ENCODE assay signal across 15 cellular contexts in the genomic region with DNA sequence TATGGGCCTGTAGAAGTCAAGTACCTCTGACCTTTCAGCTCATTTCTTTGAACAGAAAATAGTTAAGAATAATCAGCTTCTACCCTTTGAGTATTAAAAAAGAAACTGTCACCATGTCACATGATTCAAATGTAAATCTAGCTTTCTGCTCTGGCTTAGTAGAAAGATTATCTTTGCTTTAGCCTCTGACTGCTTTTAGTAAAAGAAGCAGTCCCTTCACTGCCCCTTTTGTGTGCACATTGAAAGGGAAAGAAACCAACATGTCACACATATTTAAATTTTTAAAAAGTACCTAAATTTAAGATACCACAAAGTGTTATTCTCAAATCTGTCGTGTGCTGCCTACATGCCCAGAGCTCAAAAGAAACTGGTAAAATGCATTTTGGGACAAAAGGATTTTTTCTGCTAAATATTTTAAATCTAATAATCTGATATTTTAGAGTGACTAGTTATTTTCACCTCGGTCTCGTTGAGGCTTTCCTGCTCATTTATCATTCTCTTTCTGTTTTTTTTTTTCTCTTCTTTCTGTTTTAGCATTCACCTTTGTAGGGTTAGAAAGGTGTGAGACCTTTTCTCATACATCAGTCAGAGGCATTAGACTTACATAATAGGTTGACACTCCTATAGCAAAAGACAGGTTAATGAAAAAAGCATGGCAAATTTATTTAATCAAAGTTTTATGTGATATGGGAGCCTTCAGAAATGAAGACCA. TPM values are rescaled to one million over a fixed set of nuclear protein-coding genes. Genes with fewer than 3 reads are reported as not detected.
DNase-seq lines count a peak whose midpoint lies in the region; ATAC-seq and TF ChIP-seq lines count a peak whose summit lies in the region.
"Had no signal": no experiment of that assay in that cellular context is flagged by ENCODE, and none has a peak within 500 bp of the region (broad histone marks: within the 10 kb centered on the region; RNA-seq: fewer than 3 reads in every experiment).

No MANE protein-coding gene starts in this region.

- peak overlapping the region; percentile 79 for H3K27ac Mint-ChIP-seq in activated T-cell treated with anti-CD3 and anti-CD28 coated beads, Interleukin-2, amount 50 U/mL, for 24 hours
- peak overlapping the region in 1 of 2 donors; percentile 33 for H3K27ac Mint-ChIP-seq in stimulated activated naive CD8-positive, alpha-beta T cell treated with anti-CD3 and anti-CD28 coated beads, Interleukin-15, amount 100 ng/mL, for 72 hours

- H2AFZ ChIP-seq in hepatocyte, result no peak overlapping the region

- no peak overlapping the region for H3K4me3 ChIP-seq in hepatocyte
- H3K4me3 ChIP-seq: A549, heart right ventricle, K562, lung had no signal

- peak overlapping the region; percentile 10 for H3K4me3 Mint-ChIP-seq in activated T-cell treated with anti-CD3 and anti-CD28 coated beads, Interleukin-2, amount 50 U/mL, for 24 hours
- H3K4me3 Mint-ChIP-seq in stimulated activated naive CD8-positive, alpha-beta T cell treated with anti-CD3 and anti-CD28 coated beads, Interleukin-15, amount 100 ng/mL, for 72 hours, result peak overlapping the region; percentile 53 to 62

- no peak overlapping the region for H3K4me2 ChIP-seq in hepatocyte
- H3K4me2 ChIP-seq: A549 had no signal

- no peak for DNase-seq in activated T-cell treated with anti-CD3 and anti-CD28 coated beads, Interleukin-2, amount 50 U/mL, for 24 hours
- DNase-seq in activated T-cell treated with anti-CD3 and anti-CD28 coated beads for 4 hours (no peak), NCI-H146 (lab: John Stamatoyannopoulos, UW) (no peak), hepatocyte (ENCODE audit: low spot score) (no peak), NCI-H446 treated with DMSO at 0.1 percent for 48 hours (lab: John Stamatoyannopoulos, UW) (no peak)
- DNase-seq in stimulated activated naive CD8-positive, alpha-beta T cell treated with anti-CD3 and anti-CD28 coated beads, Interleukin-15, amount 100 ng/mL, for 72 hours, result no peak
- DNase-seq: DMS53; heart right ventricle; NCI-H2107; stimulated activated CD4-positive, alpha-beta T cell treated with anti-CD3 and anti-CD28 coated beads, Interleukin-15, amount 100 ng/mL, for 24 hours had no signal

- ATAC-seq in GM21526 (IDR thresholded peaks at IDR 0.05; ENCODE audit: low FRiP score, unreplicated experiment) (peak; percentile 51), HG03432 (IDR thresholded peaks at IDR 0.05; ENCODE audit: unreplicated experiment) (peak; percentile 82)
- peak; percentile 76 for ATAC-seq in stimulated activated naive CD8-positive, alpha-beta T cell treated with anti-CD3 and anti-CD28 coated beads, Interleukin-15, amount 100 ng/mL, for 72 hours
- ATAC-seq: A549, K562 had no signal

- WGBS in hepatocyte (ENCODE audit: low lambda C conversion rate, missing lambda C conversion rate), result 89% methylated on average over 3 of the region's 3 CpGs

- no peaks in the 10 kb centered on the region for H3K36me3 ChIP-seq in hepatocyte (replicated peaks; ENCODE audit: insufficient read depth, low read depth)
- H3K36me3 ChIP-seq: heart right ventricle had no signal

- H3K27me3 Mint-ChIP-seq in activated T-cell treated with anti-CD3 and anti-CD28 coated beads, Interleukin-2, amount 50 U/mL, for 24 hours, result no peaks in the 10 kb centered on the region
- H3K27me3 Mint-ChIP-seq in stimulated activated naive CD8-positive, alpha-beta T cell treated with anti-CD3 and anti-CD28 coated beads, Interleukin-15, amount 100 ng/mL, for 72 hours, result no peaks in the 10 kb centered on the region

- no peaks in the 10 kb centered on the region for H4K20me1 ChIP-seq in hepatocyte (ENCODE audit: insufficient read depth, poor library complexity, severe bottlenecking)

- H3K27me3 ChIP-seq in hepatocyte, result no peaks in the 10 kb centered on the region
- H3K27me3 ChIP-seq: heart right ventricle had no signal

- no peaks in the 10 kb centered on the region for H3K9me2 ChIP-seq in hepatocyte (replicated peaks; ENCODE audit: insufficient read depth)

- no peaks in the 10 kb centered on the region for H3K9me3 ChIP-seq in hepatocyte (ENCODE audit: low read depth)
- H3K9me3 ChIP-seq: A549 had no signal

- peaks cover 2% of the 10 kb centered on the region for H3K9me3 Mint-ChIP-seq in activated T-cell treated with anti-CD3 and anti-CD28 coated beads, Interleukin-2, amount 50 U/mL, for 24 hours
- peaks cover 2 to 6% of the 10 kb centered on the region in 2 donors for H3K9me3 Mint-ChIP-seq in stimulated activated naive CD8-positive, alpha-beta T cell treated with anti-CD3 and anti-CD28 coated beads, Interleukin-15, amount 100 ng/mL, for 72 hours

- no peak overlapping the region for H3K27ac ChIP-seq in hepatocyte
- H3K27ac ChIP-seq: A549, heart right ventricle had no signal

- no peaks in the 10 kb centered on the region for H3K4me1 ChIP-seq in hepatocyte (ENCODE audit: insufficient read depth)
- H3K4me1 ChIP-seq: A549 had no signal

- no peaks in the 10 kb centered on the region for H3K79me2 ChIP-seq in hepatocyte

- peaks cover 60% of the 10 kb centered on the region for H3K4me1 Mint-ChIP-seq in activated T-cell treated with anti-CD3 and anti-CD28 coated beads, Interleukin-2, amount 50 U/mL, for 24 hours (ENCODE audit: low read depth)
- H3K4me1 Mint-ChIP-seq in stimulated activated naive CD8-positive, alpha-beta T cell treated with anti-CD3 and anti-CD28 coated beads, Interleukin-15, amount 100 ng/mL, for 72 hours, result peaks cover 45% of the 10 kb centered on the region

- no peak for TF ChIP-seq CTCF in hepatocyte (IDR thresholded peaks at IDR 0.05; ENCODE audit: poor library complexity)

- peaks cover 54% of the 10 kb centered on the region for H3K36me3 Mint-ChIP-seq in activated T-cell treated with anti-CD3 and anti-CD28 coated beads, Interleukin-2, amount 50 U/mL, for 24 hours (ENCODE audit: low read depth)

RNA-seq across cellular contexts. Expression of gene SLC16A7, which starts 41.3 kb away (rescaled TPM):
- total RNA-seq in hepatocyte, result 17.9 and 29.5 TPM in 2 replicates
- polyA plus RNA-seq in hepatocyte, result 4.1 and 4.7 TPM in 2 replicates
- polyA plus RNA-seq: K562 had no signal
